Comparison of ENCODE assay signal across 19 cellular contexts in the genomic region with DNA sequence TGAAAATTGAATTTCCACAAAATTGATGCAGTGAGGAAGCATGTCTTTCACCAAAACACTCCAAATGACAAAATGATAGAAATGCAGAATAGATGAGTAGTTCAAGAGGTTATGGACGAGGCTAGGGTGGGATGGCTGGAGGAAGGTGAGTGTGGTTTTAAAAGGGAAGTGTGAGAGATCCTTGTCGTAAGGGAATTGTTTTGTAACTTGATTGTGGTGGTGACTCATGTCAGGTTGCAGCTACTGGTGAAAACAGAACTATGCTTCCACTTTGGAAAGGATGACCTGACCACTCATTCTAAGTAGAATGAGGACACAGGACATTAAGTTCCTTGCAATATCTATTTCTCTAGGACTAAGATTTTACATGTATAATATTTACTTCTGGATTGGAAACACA.
DNase-seq lines count a peak whose midpoint lies in the region; ATAC-seq and TF ChIP-seq lines count a peak whose summit lies in the region.
"Had no signal": no experiment of that assay in that cellular context is flagged by ENCODE, and none has a peak within 500 bp of the region (broad histone marks: within the 10 kb centered on the region; RNA-seq: fewer than 3 reads in every experiment).

No MANE protein-coding gene starts in this region.

- no peak overlapping the region for H2BK120ac ChIP-seq in mesendoderm (ENCODE audit: low read depth, low read length)

- no peak overlapping the region for H2BK15ac ChIP-seq in mesendoderm (replicated peaks; ENCODE audit: low read depth)

- H3K9ac ChIP-seq in mesendoderm (ENCODE audit: low read length): no peak overlapping the region

- no peak for ATAC-seq in gastroesophageal sphincter
- ATAC-seq: activated CD8-positive, alpha-beta T cell treated with anti-CD3 and anti-CD28 coated beads for 36 hours; activated T-cell treated with anti-CD3 and anti-CD28 coated beads, Interleukin-2, amount 50 U/mL, for 4 hours; HCT116; HepG2 had no signal

- TF ChIP-seq POLR2A in gastroesophageal sphincter (IDR thresholded peaks at IDR 0.05): no peak

- H4K5ac ChIP-seq in mesendoderm (ENCODE audit: low read length): no peak overlapping the region

- H3K27me3 ChIP-seq in mesendoderm (ENCODE audit: insufficient read depth, low read length, poor library complexity) (no peaks in the 10 kb centered on the region), gastroesophageal sphincter (no peaks in the 10 kb centered on the region)

- H3K18ac ChIP-seq in mesendoderm (ENCODE audit: low read length): no peak overlapping the region

- no peaks in the 10 kb centered on the region for H3K4me1 ChIP-seq in mesendoderm (ENCODE audit: control insufficient read depth, low read depth, low read length)
- H3K4me1 ChIP-seq in gastroesophageal sphincter: no peaks in the 10 kb centered on the region

- WGBS in mesendoderm (ENCODE audit: extremely low coverage, insufficient coverage, low lambda C conversion rate): no CpG with 5 or more reads among the region's 2 CpGs
- WGBS in gastroesophageal sphincter (ENCODE audit: low coverage in 1 of 2), 2 donors: 61 to 68% methylated on average over 2 of the region's 2 CpGs

- no peak overlapping the region for H3K4me3 ChIP-seq in mesendoderm (ENCODE audit: low read length)
- H3K4me3 ChIP-seq in gastroesophageal sphincter: no peak overlapping the region
- H3K4me3 ChIP-seq: lung had no signal

- no peak overlapping the region for H3K23ac ChIP-seq in mesendoderm (ENCODE audit: low read length)

- no peak overlapping the region for H2BK5ac ChIP-seq in mesendoderm (ENCODE audit: low read length)

- no peak for TF ChIP-seq CTCF in gastroesophageal sphincter (IDR thresholded peaks at IDR 0.05)

- H3K56ac ChIP-seq in mesendoderm (ENCODE audit: low read length): no peak overlapping the region

- no peaks in the 10 kb centered on the region for H3K79me2 ChIP-seq in mesendoderm (ENCODE audit: control insufficient read depth, insufficient read depth, low read length)

- H3K9me3 ChIP-seq in gastroesophageal sphincter: no peaks in the 10 kb centered on the region

- TF ChIP-seq EP300 in gastroesophageal sphincter (IDR thresholded peaks at IDR 0.05): no peak

- DNase-seq in EH (ENCODE audit: low read depth): peak; percentile 8
- peak; percentile 7 for DNase-seq in LHCN-M2 (ENCODE audit: low read depth)
- DNase-seq in RPMI8226: peak; percentile 4
- peak; percentile 6 for DNase-seq in mesendoderm
- DNase-seq in mucosa of gallbladder (ENCODE audit: low spot score): no peak
- DNase-seq in T1000 (lab: John Stamatoyannopoulos, UW): no peak
- no peak for DNase-seq in NCI-H2029 treated with DMSO at 0.1 percent for 48 hours (lab: John Stamatoyannopoulos, UW)
- DNase-seq: activated CD8-positive, alpha-beta T cell treated with anti-CD3 and anti-CD28 coated beads for 36 hours; activated naive CD4-positive, alpha-beta T cell treated with anti-CD3 and anti-CD28 coated beads, Interleukin-2, amount 10 ng/mL, durations not matched to agents 7 days and 5 days; activated T-cell treated with anti-CD3 and anti-CD28 coated beads, Interleukin-2, amount 50 U/mL, for 4 hours; endodermal cell; NCI-H1694 treated with DMSO at 0.1 percent for 48 hours; NK-92 treated with Interleukin-12 subunit alpha and Interleukin-12 subunit beta, amount 100 ng/mL, for 24 hours; SHP77; stimulated activated CD4-positive, alpha-beta T cell treated with anti-CD3 and anti-CD28 coated beads, Interleukin-15, amount 100 ng/mL, for 24 hours had no signal

- no peak overlapping the region for H2AK5ac ChIP-seq in mesendoderm (ENCODE audit: low read length)

- H4K8ac ChIP-seq in mesendoderm (ENCODE audit: low read depth, low read length): no peak overlapping the region

- no peak overlapping the region for H3K4me2 ChIP-seq in mesendoderm (ENCODE audit: low read length)

- H3K79me1 ChIP-seq in mesendoderm (ENCODE audit: low read length): no peaks in the 10 kb centered on the region

- no peak overlapping the region for H3K4ac ChIP-seq in mesendoderm (ENCODE audit: low read depth, low read length)

- H3K27ac ChIP-seq in mesendoderm (ENCODE audit: low read depth, low read length) (no peak overlapping the region), gastroesophageal sphincter (no peak overlapping the region)

- no peaks in the 10 kb centered on the region for H3K36me3 ChIP-seq in mesendoderm (ENCODE audit: control insufficient read depth, insufficient read depth, low read length)
- H3K36me3 ChIP-seq in gastroesophageal sphincter: no peaks in the 10 kb centered on the region

Comparison
In these comparisons a context has a peak if more than half of its experiments do, and no peak if none do; other contexts are left out.
1. DNase-seq: peak in EH (single experiment), LHCN-M2 (single experiment), RPMI8226 (single experiment) and mesendoderm (single experiment); none in mucosa of gallbladder (single experiment), T1000 (single experiment) and NCI-H2029 treated with DMSO at 0.1 percent for 48 hours (single experiment).